Comparison of ENCODE assay signal across 17 cellular contexts in the genomic region with DNA sequence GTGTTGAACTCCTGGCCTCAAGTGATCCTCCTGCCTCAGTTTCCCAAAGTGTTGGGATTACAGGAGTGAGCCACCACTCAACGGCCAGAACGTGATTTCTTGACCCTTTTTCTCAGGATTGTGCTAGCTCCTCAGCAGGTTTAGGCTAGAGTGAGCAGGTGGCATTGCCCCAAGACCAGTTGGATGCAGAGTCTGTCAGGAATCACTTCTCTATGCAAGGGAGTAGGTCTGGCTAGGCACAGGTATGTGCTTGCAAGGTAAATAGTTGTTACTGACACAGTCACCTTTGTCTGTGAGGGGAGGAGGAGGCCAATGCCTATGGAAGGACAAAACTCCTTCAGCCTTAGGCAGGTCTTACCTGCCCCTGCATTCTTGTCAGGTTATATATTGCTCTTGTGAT. TPM values are rescaled to one million over a fixed set of nuclear protein-coding genes. Genes with fewer than 3 reads are reported as not detected.
DNase-seq lines count a peak whose midpoint lies in the region; ATAC-seq and TF ChIP-seq lines count a peak whose summit lies in the region.
"Had no signal": no experiment of that assay in that cellular context is flagged by ENCODE, and none has a peak within 500 bp of the region (broad histone marks: within the 10 kb centered on the region; RNA-seq: fewer than 3 reads in every experiment).

No MANE protein-coding gene starts in this region.

- WGBS in esophagus squamous epithelium, 2 donors = 44% methylated on average over 2 of the region's 2 CpGs; no CpG with 5 or more reads in 1 of the 2 donors
- 73% methylated on average over 2 of the region's 2 CpGs for WGBS in suprapubic skin

- no peak for TF ChIP-seq CTCF in epithelial cell of esophagus (IDR thresholded peaks at IDR 0.05; ENCODE audit: insufficient read depth, low read depth, low read length, missing control alignments)
- TF ChIP-seq CTCF in esophagus squamous epithelium (IDR thresholded peaks at IDR 0.05) = no peak
- TF ChIP-seq CTCF in suprapubic skin (IDR thresholded peaks at IDR 0.05) = no peak
- TF ChIP-seq CTCF in colonic mucosa (IDR thresholded peaks at IDR 0.05) = no peak

- DNase-seq in epithelial cell of esophagus (ENCODE audit: low read depth) (peak; percentile 54), esophagus squamous epithelium (lab: John Stamatoyannopoulos, UW) (no peak), suprapubic skin (ENCODE audit: low spot score in 2 of 2) (no peak), colonic mucosa (no peak), COLO829 (ENCODE audit: low spot score) (no peak), cerebellum (ENCODE audit: low spot score) (no peak)
- DNase-seq: AML-193; CD4-positive, alpha-beta T cell; DMS153; DMS79; GF-D8; GM23248 had no signal

- no peak overlapping the region for H3K9ac ChIP-seq in colonic mucosa (ENCODE audit: low read depth in 2 of 2, low read length in 2 of 2)
- H3K9ac ChIP-seq: GM23248 had no signal

- no peak for TF ChIP-seq EP300 in suprapubic skin (IDR thresholded peaks at IDR 0.05)

- no peak overlapping the region for H3K27ac Mint-ChIP-seq in activated T-helper 17 cell treated with anti-CD3 and anti-CD28 coated beads, Interleukin-2, amount 50 U/mL, for 72 hours
- H3K27ac Mint-ChIP-seq: CD4-positive, alpha-beta T cell had no signal

- no peak overlapping the region for H3K4me3 Mint-ChIP-seq in activated T-helper 17 cell treated with anti-CD3 and anti-CD28 coated beads, Interleukin-2, amount 50 U/mL, for 72 hours
- H3K4me3 Mint-ChIP-seq: CD4-positive, alpha-beta T cell; IgD-negative memory B cell had no signal

- ATAC-seq in activated T-helper 17 cell treated with anti-CD3 and anti-CD28 coated beads, Interleukin-2, amount 50 U/mL, for 72 hours (replicated peaks) = no peak
- ATAC-seq: HepG2 had no signal

- no peaks in the 10 kb centered on the region for H3K36me3 Mint-ChIP-seq in activated T-helper 17 cell treated with anti-CD3 and anti-CD28 coated beads, Interleukin-2, amount 50 U/mL, for 72 hours (ENCODE audit: low read depth)
- H3K36me3 Mint-ChIP-seq: IgD-negative memory B cell had no signal

- H3K27ac ChIP-seq in esophagus squamous epithelium (peak overlapping the region in 3 of 4 donors; percentile 72 to 83 (median 80)), suprapubic skin (peak overlapping the region; percentile 84), colonic mucosa (no peak overlapping the region)
- H3K27ac ChIP-seq: C4-2B, GM23248 had no signal

- TF ChIP-seq POLR2A in esophagus squamous epithelium (IDR thresholded peaks at IDR 0.05) (no peak), suprapubic skin (IDR thresholded peaks at IDR 0.05) (no peak)

- no peak overlapping the region for H3K4me3 ChIP-seq in epithelial cell of esophagus (ENCODE audit: low read length)
- no peak overlapping the region for H3K4me3 ChIP-seq in esophagus squamous epithelium
- H3K4me3 ChIP-seq in suprapubic skin = no peak overlapping the region
- H3K4me3 ChIP-seq in colonic mucosa = no peak overlapping the region
- H3K4me3 ChIP-seq: GM23248, HAP-1 had no signal

- no peaks in the 10 kb centered on the region for H3K9me3 Mint-ChIP-seq in activated T-helper 17 cell treated with anti-CD3 and anti-CD28 coated beads, Interleukin-2, amount 50 U/mL, for 72 hours
- H3K9me3 Mint-ChIP-seq: CD4-positive, alpha-beta T cell had no signal

- no peaks in the 10 kb centered on the region for H3K27me3 ChIP-seq in esophagus squamous epithelium
- H3K27me3 ChIP-seq in suprapubic skin = no peaks in the 10 kb centered on the region
- no peaks in the 10 kb centered on the region for H3K27me3 ChIP-seq in colonic mucosa

- no peaks in the 10 kb centered on the region for H3K27me3 Mint-ChIP-seq in activated T-helper 17 cell treated with anti-CD3 and anti-CD28 coated beads, Interleukin-2, amount 50 U/mL, for 72 hours
- H3K27me3 Mint-ChIP-seq: CD4-positive, alpha-beta T cell; IgD-negative memory B cell had no signal

- H3K9me3 ChIP-seq in esophagus squamous epithelium (no peaks in the 10 kb centered on the region), suprapubic skin (no peaks in the 10 kb centered on the region), colonic mucosa (no peaks in the 10 kb centered on the region)
- H3K9me3 ChIP-seq: HAP-1 had no signal

- intact Hi-C loops in esophagus squamous epithelium (cut with DNase I) = no loop called here
- intact Hi-C loops in colonic mucosa (cut with DNase I) = no loop called here

- H3K4me1 ChIP-seq in esophagus squamous epithelium = peaks cover 0 to 47% (median 0%) of the 10 kb centered on the region in 3 donors
- peaks cover 14% of the 10 kb centered on the region for H3K4me1 ChIP-seq in suprapubic skin
- no peaks in the 10 kb centered on the region for H3K4me1 ChIP-seq in colonic mucosa

- H3K4me1 Mint-ChIP-seq in activated T-helper 17 cell treated with anti-CD3 and anti-CD28 coated beads, Interleukin-2, amount 50 U/mL, for 72 hours = peaks cover 10% of the 10 kb centered on the region

- no peaks in the 10 kb centered on the region for H3K36me3 ChIP-seq in esophagus squamous epithelium
- no peaks in the 10 kb centered on the region for H3K36me3 ChIP-seq in suprapubic skin
- no peaks in the 10 kb centered on the region for H3K36me3 ChIP-seq in colonic mucosa
- H3K36me3 ChIP-seq: HAP-1 had no signal

RNA-seq across cellular contexts. Expression of gene SLC25A5, which starts 24.2 kb away (rescaled TPM):
- total RNA-seq in esophagus squamous epithelium (100 to 1,000 TPM; 427 to 606 (median 480) TPM), suprapubic skin (100 to 1,000 TPM; 177 to 516 (median 455) TPM), colonic mucosa (1,000 to 10,000 TPM; 1,091 to 1,162 TPM), cerebellum (80.8 TPM)
- 100 to 1,000 TPM; 290 to 570 TPM for total RNA-seq in activated T-helper 17 cell treated with anti-CD3 and anti-CD28 coated beads, Interleukin-2, amount 50 U/mL, for 72 hours
